Comparison of ENCODE assay signal across 21 cellular contexts in genomic region chr13:23399254-23399796, GRCh38. TPM values are rescaled to one million over a fixed set of nuclear protein-coding genes. Genes with fewer than 3 reads are reported as not detected.
DNase-seq lines count a peak whose midpoint lies in the region; TF ChIP-seq lines count a peak whose summit lies in the region.
"Had no signal": no experiment of that assay in that cellular context is flagged by ENCODE, and none has a peak within 500 bp of the region (broad histone marks: within the 10 kb centered on the region; RNA-seq: fewer than 3 reads in every experiment).

No MANE protein-coding gene starts in this region.

- H3K9me3 Mint-ChIP-seq in H9 (peaks cover 19 to 22% of the 10 kb centered on the region in 2 experiments), MCF 10A (ENCODE audit: unreplicated experiment) (peaks cover 13% of the 10 kb centered on the region), osteocyte (ENCODE audit: unreplicated experiment) (peaks cover 10% of the 10 kb centered on the region)
- H3K9me3 Mint-ChIP-seq: natural killer cell treated with Interleukin-12 subunit alpha and Interleukin-12 subunit beta and Interleukin-15 and Interleukin-18, amount 100 ng/mL, for 72 hours had no signal

- H3K18ac ChIP-seq in H9 (ENCODE audit: insufficient read length, low read depth, low read length): no peak overlapping the region

- H3K9me3 ChIP-seq in H9 (ENCODE audit: control insufficient read depth, low read depth, low read length): no peaks in the 10 kb centered on the region
- H3K9me3 ChIP-seq: sigmoid colon, upper lobe of right lung had no signal

- POLR2A ChIA-PET in MCF 10A (lab: Yijun Ruan, JAX): no interaction called here

- H3K27ac Mint-ChIP-seq in H9 (peak overlapping the region in 2 of 3 experiments; percentile 16 to 91; a peak in 4 of 7 replicates), MCF 10A (ENCODE audit: low read depth, unreplicated experiment) (peak overlapping the region; percentile 86), osteocyte (ENCODE audit: unreplicated experiment) (no peak overlapping the region)
- H3K27ac Mint-ChIP-seq: activated naive CD8-positive, alpha-beta T cell treated with anti-CD3 and anti-CD28 coated beads for 36 hours; natural killer cell treated with Interleukin-12 subunit alpha and Interleukin-12 subunit beta and Interleukin-15 and Interleukin-18, amount 100 ng/mL, for 72 hours; T-helper 1 cell treated with Interleukin-12 subunit alpha and Interleukin-12 subunit beta and Interleukin-4 antibody, amounts not matched to agents 30 μg/mL and 1 μg/mL, for 36 hours had no signal

- no peak overlapping the region for H4K91ac ChIP-seq in H9 (ENCODE audit: insufficient read length, low read depth, low read length)

- peaks cover 7 to 16% of the 10 kb centered on the region in 2 experiments for H3K4me1 Mint-ChIP-seq in H9
- peaks cover 7% of the 10 kb centered on the region for H3K4me1 Mint-ChIP-seq in MCF 10A (ENCODE audit: insufficient read depth, unreplicated experiment)
- H3K4me1 Mint-ChIP-seq in osteocyte (ENCODE audit: unreplicated experiment): no peaks in the 10 kb centered on the region
- H3K4me1 Mint-ChIP-seq: activated naive CD8-positive, alpha-beta T cell treated with anti-CD3 and anti-CD28 coated beads for 36 hours had no signal

- no peak overlapping the region for H2BK5ac ChIP-seq in H9 (ENCODE audit: insufficient read length, low read length)

- H4K5ac ChIP-seq in H9 (ENCODE audit: insufficient read length, low read depth, low read length): no peak overlapping the region

- in situ Hi-C loops in KBM-7 (cut with MboI; ENCODE audit: low pct_unique_long_range_greater_than_20kb, low sequenced_read_pairs): no loop called here

- no peak overlapping the region for H2BK20ac ChIP-seq in H9 (ENCODE audit: low read depth, low read length, poor library complexity, severe bottlenecking)

- H3K27ac ChIP-seq in H9 (ENCODE audit: insufficient read length, low read depth, low read length): no peak overlapping the region
- H3K27ac ChIP-seq: HL-60, sigmoid colon, upper lobe of right lung had no signal

- peak; percentile 76 for DNase-seq in H9
- DNase-seq in KBM-7: peak; percentile 37
- DNase-seq in MCF 10A (ENCODE audit: unreplicated experiment): peak; percentile 36
- peak; percentile 1 for DNase-seq in inferior parietal cortex (ENCODE audit: extremely low spot score)
- no peak for DNase-seq in hepatic stellate cell (ENCODE audit: low spot score)
- no peak for DNase-seq in osteocyte (ENCODE audit: extremely low spot score, unreplicated experiment)
- DNase-seq in putamen (ENCODE audit: low spot score): no peak
- DNase-seq: activated CD4-positive, alpha-beta T cell treated with anti-CD3 and anti-CD28 coated beads for 48 hours; activated naive CD8-positive, alpha-beta T cell treated with anti-CD3 and anti-CD28 coated beads for 36 hours; C1 segment of cervical spinal cord; effector CD4-positive, alpha-beta T cell; EL; NCI-H1694; NCI-H2227 treated with DMSO at 0.1 percent for 48 hours; SIG-M5; sigmoid colon; stimulated activated CD8-positive, alpha-beta memory T cell treated with anti-CD3 and anti-CD28 coated beads, Interleukin-4, amount 100 ng/mL, for 48 hours; upper lobe of right lung had no signal

- H3K14ac ChIP-seq in H9 (ENCODE audit: insufficient read depth, low read length): no peak overlapping the region

- no peak overlapping the region for H3K4me2 ChIP-seq in H9 (ENCODE audit: insufficient read depth, insufficient read length, low read length)

- H3K56ac ChIP-seq in H9 (ENCODE audit: insufficient read length, low read depth, low read length): no peak overlapping the region

- no peak overlapping the region for H3K4ac ChIP-seq in H9 (ENCODE audit: low read depth, low read length)

- no peak overlapping the region for H3K23ac ChIP-seq in H9 (ENCODE audit: insufficient read length, low read depth, low read length)

- no peak overlapping the region for H2BK15ac ChIP-seq in H9 (ENCODE audit: low read depth, low read length)

- peaks cover 23 to 37% (median 31%) of the 10 kb centered on the region in 3 experiments for H3K36me3 Mint-ChIP-seq in H9 (ENCODE audit: insufficient read depth in 1 of 3, low read depth in 3 of 3)
- H3K36me3 Mint-ChIP-seq in MCF 10A (ENCODE audit: insufficient read depth, unreplicated experiment): no peaks in the 10 kb centered on the region
- peaks cover 8% of the 10 kb centered on the region for H3K36me3 Mint-ChIP-seq in osteocyte (ENCODE audit: unreplicated experiment)
- H3K36me3 Mint-ChIP-seq: natural killer cell treated with Interleukin-12 subunit alpha and Interleukin-12 subunit beta and Interleukin-15 and Interleukin-18, amount 100 ng/mL, for 72 hours had no signal

- CTCF ChIA-PET in MCF 10A (lab: Yijun Ruan, JAX): no interaction called here

- intact Hi-C loops in MCF 10A (cut with micrococcal nuclease): no loop called here

- H3K27me3 Mint-ChIP-seq in H9 (ENCODE audit: low read depth) (no peaks in the 10 kb centered on the region), MCF 10A (ENCODE audit: insufficient read depth, unreplicated experiment) (no peaks in the 10 kb centered on the region), osteocyte (ENCODE audit: unreplicated experiment) (no peaks in the 10 kb centered on the region)

- no peak; the same call in 2 of the 3 replicates for TF ChIP-seq CTCF in H9 (conservative IDR thresholded peaks at IDR 0.05)
- TF ChIP-seq CTCF in MCF 10A (IDR thresholded peaks at IDR 0.05; ENCODE audit: unreplicated experiment): no peak
- TF ChIP-seq CTCF in osteocyte (IDR thresholded peaks at IDR 0.05): no peak

- no TSS peak for BruUV-seq in MCF 10A (replicated peaks; lab: Mats Ljungman, UMichigan)

- no peak overlapping the region for H2AK5ac ChIP-seq in H9 (ENCODE audit: insufficient read length, low read length)

- H2AFZ ChIP-seq in H9 (ENCODE audit: low read length): no peak overlapping the region

- H3K27me3 ChIP-seq in H9 (ENCODE audit: insufficient read depth, low read length): no peaks in the 10 kb centered on the region
- H3K27me3 ChIP-seq: sigmoid colon, upper lobe of right lung had no signal

- H3T11ph ChIP-seq in H9 (ENCODE audit: low read length): no peak overlapping the region

- no peaks in the 10 kb centered on the region for H3K23me2 ChIP-seq in H9 (ENCODE audit: insufficient read length, low read depth, low read length, poor library complexity, severe bottlenecking)

- H2BK120ac ChIP-seq in H9 (ENCODE audit: low read depth, low read length, poor library complexity, severe bottlenecking): no peak overlapping the region

- WGBS in H9 (ENCODE audit: extremely low coverage, insufficient read length, low lambda C conversion rate): no CpG with 5 or more reads among the region's 8 CpGs

- H2BK12ac ChIP-seq in H9 (ENCODE audit: insufficient read length, low read depth, low read length): no peak overlapping the region

- H3K4me3 Mint-ChIP-seq in H9 (no peak overlapping the region), MCF 10A (ENCODE audit: unreplicated experiment) (no peak overlapping the region), osteocyte (ENCODE audit: unreplicated experiment) (no peak overlapping the region)
- H3K4me3 Mint-ChIP-seq: activated naive CD8-positive, alpha-beta T cell treated with anti-CD3 and anti-CD28 coated beads for 36 hours; natural killer cell treated with Interleukin-12 subunit alpha and Interleukin-12 subunit beta and Interleukin-15 and Interleukin-18, amount 100 ng/mL, for 72 hours; T-helper 1 cell treated with Interleukin-12 subunit alpha and Interleukin-12 subunit beta and Interleukin-4 antibody, amounts not matched to agents 30 μg/mL and 1 μg/mL, for 36 hours had no signal

- H3K9ac ChIP-seq in H9 (ENCODE audit: extremely low read depth, insufficient read length, low read length): no peak overlapping the region

- H3K79me2 ChIP-seq in H9 (ENCODE audit: insufficient read depth, low read length): no peaks in the 10 kb centered on the region

- H3K79me1 ChIP-seq in H9 (ENCODE audit: insufficient read depth, low read depth, low read length, poor library complexity, severe bottlenecking): no peaks in the 10 kb centered on the region

- no peaks in the 10 kb centered on the region for H4K20me1 ChIP-seq in H9 (ENCODE audit: control insufficient read depth, insufficient read depth, insufficient read length)

- no peak overlapping the region for H4K8ac ChIP-seq in H9 (replicated peaks; ENCODE audit: insufficient read length, low read depth, low read length)

- no peaks in the 10 kb centered on the region for H3K4me1 ChIP-seq in H9 (ENCODE audit: insufficient read depth, low read length)
- H3K4me1 ChIP-seq: sigmoid colon, upper lobe of right lung had no signal

RNA-seq across cellular contexts. Expression of gene SACS, which starts 34.2 kb away (rescaled TPM):
- 47.8 and 53.0 TPM in 2 replicates for total RNA-seq in H9 (2021)
- total RNA-seq in MCF 10A (2022): 17.6 and 21.1 TPM in 2 replicates
- total RNA-seq in osteocyte: 32.1 and 33.6 TPM in 2 replicates

Comparison
In these comparisons a context has a peak if more than half of its experiments do, and no peak if none do; other contexts are left out.
1. DNase-seq: peak in H9 (single experiment), KBM-7 (single experiment), MCF 10A (single experiment) and inferior parietal cortex (single experiment); none in hepatic stellate cell (single experiment), osteocyte (single experiment) and putamen (single experiment).